14 cellular contexts compared by ENCODE assay signal in genomic region chr2:36147670-36148390, GRCh38.
DNase-seq lines count a peak whose midpoint lies in the region; ATAC-seq and TF ChIP-seq lines count a peak whose summit lies in the region.
"Had no signal": no experiment of that assay in that cellular context is flagged by ENCODE, and none has a peak within 500 bp of the region (broad histone marks: within the 10 kb centered on the region; RNA-seq: fewer than 3 reads in every experiment).

No MANE protein-coding gene starts in this region.

- no peaks in the 10 kb centered on the region for H3K79me2 ChIP-seq in KMS-11 (ENCODE audit: insufficient read depth, low read depth)

- no peaks in the 10 kb centered on the region for H3K36me3 Mint-ChIP-seq in stimulated activated naive B cell treated with anti-CD40 and anti-IgM and Interleukin-4, amounts not matched to agents 10 μg/mL and 1 μg/mL and 100 μg/mL, for 72 hours
- H3K36me3 Mint-ChIP-seq: activated naive CD4-positive, alpha-beta T cell treated with anti-CD3 and anti-CD28 coated beads, Interleukin-2, amount 50 U/mL, for 24 hours had no signal

- H3K27ac Mint-ChIP-seq in stimulated activated naive B cell treated with anti-CD40 and anti-IgM and Interleukin-4, amounts not matched to agents 10 μg/mL and 1 μg/mL and 100 μg/mL, for 72 hours = no peak overlapping the region
- H3K27ac Mint-ChIP-seq: activated naive CD4-positive, alpha-beta T cell treated with anti-CD3 and anti-CD28 coated beads, Interleukin-2, amount 50 U/mL, for 24 hours had no signal

- ATAC-seq in GM18499 (IDR thresholded peaks at IDR 0.05; ENCODE audit: insufficient read depth, unreplicated experiment) (peak; percentile 94), GM19395 (IDR thresholded peaks at IDR 0.05; ENCODE audit: unreplicated experiment) (peak; percentile 96), HG02884 (IDR thresholded peaks at IDR 0.05; ENCODE audit: unreplicated experiment) (peak; percentile 97)
- ATAC-seq in stimulated activated naive B cell treated with anti-CD40 and anti-IgM and Interleukin-4, amounts not matched to agents 10 μg/mL and 1 μg/mL and 100 μg/mL, for 72 hours (replicated peaks) = no peak

- no peaks in the 10 kb centered on the region for H4K20me1 ChIP-seq in KMS-11 (ENCODE audit: insufficient read depth)

- H3K4me1 Mint-ChIP-seq in stimulated activated naive B cell treated with anti-CD40 and anti-IgM and Interleukin-4, amounts not matched to agents 10 μg/mL and 1 μg/mL and 100 μg/mL, for 72 hours = no peaks in the 10 kb centered on the region
- H3K4me1 Mint-ChIP-seq: activated naive CD4-positive, alpha-beta T cell treated with anti-CD3 and anti-CD28 coated beads, Interleukin-2, amount 50 U/mL, for 24 hours; neural crest cell had no signal

- no peaks in the 10 kb centered on the region for H3K36me3 ChIP-seq in KMS-11 (ENCODE audit: insufficient read depth)

- no peak overlapping the region for H3K4me3 Mint-ChIP-seq in stimulated activated naive B cell treated with anti-CD40 and anti-IgM and Interleukin-4, amounts not matched to agents 10 μg/mL and 1 μg/mL and 100 μg/mL, for 72 hours
- H3K4me3 Mint-ChIP-seq: activated naive CD4-positive, alpha-beta T cell treated with anti-CD3 and anti-CD28 coated beads, Interleukin-2, amount 50 U/mL, for 24 hours; neural crest cell had no signal

- peaks cover 34% of the 10 kb centered on the region for H3K4me1 ChIP-seq in KMS-11 (ENCODE audit: low read depth, poor library complexity, severe bottlenecking)

- no peak for DNase-seq in anterior cingulate cortex (lab: John Stamatoyannopoulos, UW)
- DNase-seq in activated CD8-positive, alpha-beta memory T cell treated with anti-CD3 and anti-CD28 coated beads, Interleukin-2, amount 50 U/mL, for 48 hours = no peak
- DNase-seq in stimulated activated naive B cell treated with anti-CD40 and anti-IgM and Interleukin-4, amounts not matched to agents 10 μg/mL and 1 μg/mL and 100 μg/mL, for 72 hours = no peak
- no peak for DNase-seq in GM19238 (ENCODE audit: insufficient read length, low spot score)
- DNase-seq: KG1; NCI-H510A treated with DMSO at 0.1 percent for 48 hours; stimulated activated CD4-positive, alpha-beta T cell treated with anti-CD3 and anti-CD28 coated beads, Interleukin-1b, Interleukin-23, amount 100 ng/mL, for 48 hours; T1000 had no signal

- H3K4me3 ChIP-seq in KMS-11 (IDR thresholded peaks at IDR 0.05; ENCODE audit: insufficient read depth, low read depth, low read length) = peak overlapping the region; percentile 72

- H2AFZ ChIP-seq in KMS-11 (ENCODE audit: low read depth) = peak overlapping the region; percentile 38

- no peaks in the 10 kb centered on the region for H3K27me3 Mint-ChIP-seq in stimulated activated naive B cell treated with anti-CD40 and anti-IgM and Interleukin-4, amounts not matched to agents 10 μg/mL and 1 μg/mL and 100 μg/mL, for 72 hours
- H3K27me3 Mint-ChIP-seq: activated naive CD4-positive, alpha-beta T cell treated with anti-CD3 and anti-CD28 coated beads, Interleukin-2, amount 50 U/mL, for 24 hours had no signal

- H3K9ac ChIP-seq in KMS-11 = peak overlapping the region; percentile 14; the same call in 1 of the 2 replicates

- no peaks in the 10 kb centered on the region for H3K9me3 Mint-ChIP-seq in stimulated activated naive B cell treated with anti-CD40 and anti-IgM and Interleukin-4, amounts not matched to agents 10 μg/mL and 1 μg/mL and 100 μg/mL, for 72 hours
- H3K9me3 Mint-ChIP-seq: activated naive CD4-positive, alpha-beta T cell treated with anti-CD3 and anti-CD28 coated beads, Interleukin-2, amount 50 U/mL, for 24 hours; neural crest cell had no signal

- H3K27ac ChIP-seq in KMS-11 = peak overlapping the region; percentile 37

- H3K4me2 ChIP-seq in KMS-11 = peak overlapping the region; percentile 72

- no peak for TF ChIP-seq CTCF in KMS-11 (conservative IDR thresholded peaks at IDR 0.05; ENCODE audit: low read depth, low read length)

- H3K27me3 ChIP-seq in KMS-11 (ENCODE audit: insufficient read depth, low read depth) = no peaks in the 10 kb centered on the region

Comparison
In these comparisons a context has a peak if more than half of its experiments do, and no peak if none do; other contexts are left out.
1. ATAC-seq: peak in GM18499 (single experiment), GM19395 (single experiment) and HG02884 (single experiment); none in stimulated activated naive B cell treated with anti-CD40 and anti-IgM and Interleukin-4, amounts not matched to agents 10 μg/mL and 1 μg/mL and 100 μg/mL, for 72 hours (0 of 2).